ENCODE assay signal across 1 cellular context in genomic region chr1:209692745-209693504, GRCh38.
TF ChIP-seq lines count a peak whose summit lies in the region.

No MANE protein-coding gene starts in this region.

TF ChIP-seq in K562, 482 proteins besides CTCF, POLR2A, EP300 and RAD21 (continued from another document and continues in another):
- TF ChIP-seq CHD7 (IDR thresholded peaks at IDR 0.05; ENCODE audit: low read depth, low read length) (no peak), HMBOX1 (IDR thresholded peaks at IDR 0.05) (no peak), GABPB2 (CRISPR knock-in tag; conservative IDR thresholded peaks at IDR 0.05) (no peak), XRCC4 (IDR thresholded peaks at IDR 0.05; ENCODE audit: extremely low read depth, insufficient read depth, insufficient read length) (no peak), ZKSCAN3 (CRISPR knock-in tag; IDR thresholded peaks at IDR 0.05) (no peak), CSDE1 (IDR thresholded peaks at IDR 0.05) (no peak), PREB (CRISPR knock-in tag; IDR thresholded peaks at IDR 0.05) (no peak), NONO (IDR thresholded peaks at IDR 0.05; ENCODE audit: low read depth in 2 of 2, low read length in 1 of 2) (no peak), ZKSCAN8 (CRISPR knock-in tag; IDR thresholded peaks at IDR 0.05) (no peak), TAL1 (IDR thresholded peaks at IDR 0.05) (no peak), THRAP3 (IDR thresholded peaks at IDR 0.05; ENCODE audit: borderline replicate concordance) (no peak), ZFP91 (CRISPR knock-in tag; IDR thresholded peaks at IDR 0.05) (no peak), DMBX1 (CRISPR knock-in tag; IDR thresholded peaks at IDR 0.05; ENCODE audit: borderline replicate concordance) (no peak), ZNF717 (CRISPR knock-in tag; IDR thresholded peaks at IDR 0.05) (no peak), FOS (IDR thresholded peaks at IDR 0.05; ENCODE audit: extremely low read depth, insufficient read length) (no peak), ZNF316 (IDR thresholded peaks at IDR 0.05) (no peak), TOE1 (IDR thresholded peaks at IDR 0.05; ENCODE audit: borderline replicate concordance) (no peak), TOE1 (CRISPR knock-in tag; IDR thresholded peaks at IDR 0.05; ENCODE audit: borderline replicate concordance, low read depth) (no peak), CBX2 (IDR thresholded peaks at IDR 0.05; ENCODE audit: insufficient read depth, low read length, poor library complexity, severe bottlenecking) (no peak), NR1H2 (CRISPR knock-in tag; IDR thresholded peaks at IDR 0.05) (no peak), DPF2 (IDR thresholded peaks at IDR 0.05) (no peak), ETV1 (tag; conservative IDR thresholded peaks at IDR 0.05; ENCODE audit: low read depth) (no peak), SIRT6 (IDR thresholded peaks at IDR 0.05; ENCODE audit: low read depth, low read length) (no peak), ZBTB34 (CRISPR knock-in tag; IDR thresholded peaks at IDR 0.05) (no peak), RB1 (IDR thresholded peaks at IDR 0.05; ENCODE audit: low read depth) (no peak), CBFB (CRISPR knock-in tag; IDR thresholded peaks at IDR 0.05) (no peak), TCFL5 (CRISPR knock-in tag; conservative IDR thresholded peaks at IDR 0.05) (no peak), ELF2 (CRISPR knock-in tag; IDR thresholded peaks at IDR 0.05) (no peak), WHSC1 (IDR thresholded peaks at IDR 0.05; ENCODE audit: low read length) (no peak), MED1 (CRISPR knock-in tag; IDR thresholded peaks at IDR 0.05; ENCODE audit: borderline replicate concordance) (no peak), NFE2L1 (tag; IDR thresholded peaks at IDR 0.05; ENCODE audit: borderline replicate concordance, low read depth) (no peak), JUND (IDR thresholded peaks at IDR 0.05; ENCODE audit: borderline replicate concordance, low read depth, low read length) (peak; percentile 55; the same call in 1 of the 2 replicates), JUND (tag; IDR thresholded peaks at IDR 0.05; ENCODE audit: borderline replicate concordance, low read depth, low read length) (peak; percentile 20; the same call in 2 of the 3 replicates), MBD2 (IDR thresholded peaks at IDR 0.05; ENCODE audit: borderline replicate concordance, low read depth) (no peak), ZBTB43 (CRISPR knock-in tag; IDR thresholded peaks at IDR 0.05) (no peak), HLTF (IDR thresholded peaks at IDR 0.05) (no peak), ZNF146 (CRISPR knock-in tag; IDR thresholded peaks at IDR 0.05; ENCODE audit: unreplicated experiment) (no peak), ZNF785 (CRISPR knock-in tag; IDR thresholded peaks at IDR 0.05) (no peak), ZNF79 (CRISPR knock-in tag; IDR thresholded peaks at IDR 0.05; ENCODE audit: low read depth) (no peak), SAFB (IDR thresholded peaks at IDR 0.05; ENCODE audit: borderline replicate concordance, low read depth, low read length) (no peak), ZNF583 (CRISPR knock-in tag; IDR thresholded peaks at IDR 0.05) (no peak), ZBTB1 (CRISPR knock-in tag; IDR thresholded peaks at IDR 0.05; ENCODE audit: borderline replicate concordance, low read depth) (no peak), HDAC8 (tag; IDR thresholded peaks at IDR 0.05) (no peak), PPARD (CRISPR knock-in tag; IDR thresholded peaks at IDR 0.05) (no peak), BMI1 (IDR thresholded peaks at IDR 0.05; ENCODE audit: low read length) (no peak), ZNF140 (CRISPR knock-in tag; IDR thresholded peaks at IDR 0.05) (no peak), MEF2D (tag; conservative IDR thresholded peaks at IDR 0.05; ENCODE audit: low read depth) (no peak), AFF4 (CRISPR knock-in tag; IDR thresholded peaks at IDR 0.05) (no peak), RBM17 (IDR thresholded peaks at IDR 0.05; ENCODE audit: borderline replicate concordance, low read depth, low read length) (no peak)
